Comparison of ENCODE assay signal across 1 cellular context in genomic region chr4:6896035-6896434, GRCh38.
TF ChIP-seq lines count a peak whose summit lies in the region.

No MANE protein-coding gene starts in this region.

TF ChIP-seq in K562, 482 proteins besides CTCF, POLR2A, EP300 and RAD21 (continued from another document):
- TF ChIP-seq ZBTB17 (CRISPR knock-in tag; IDR thresholded peaks at IDR 0.05) (no peak), ATF3 (IDR thresholded peaks at IDR 0.05) (peak; percentile 57), ATF3 (CRISPR knock-in tag; conservative IDR thresholded peaks at IDR 0.05) (no peak), ZBTB33 (CRISPR knock-in tag; IDR thresholded peaks at IDR 0.05) (0 out of 2 replicates have a peak, but pooled peaks have one; percentile 45), EWSR1 (IDR thresholded peaks at IDR 0.05; ENCODE audit: borderline replicate concordance, low read depth, partially characterized antibody) (no peak), MLLT1 (IDR thresholded peaks at IDR 0.05) (0 out of 4 replicates have a peak, but pooled peaks of 1 of the 2 experiments have one; percentile 26)
